ENCODE assay signal across 29 cellular contexts in the genomic region with DNA sequence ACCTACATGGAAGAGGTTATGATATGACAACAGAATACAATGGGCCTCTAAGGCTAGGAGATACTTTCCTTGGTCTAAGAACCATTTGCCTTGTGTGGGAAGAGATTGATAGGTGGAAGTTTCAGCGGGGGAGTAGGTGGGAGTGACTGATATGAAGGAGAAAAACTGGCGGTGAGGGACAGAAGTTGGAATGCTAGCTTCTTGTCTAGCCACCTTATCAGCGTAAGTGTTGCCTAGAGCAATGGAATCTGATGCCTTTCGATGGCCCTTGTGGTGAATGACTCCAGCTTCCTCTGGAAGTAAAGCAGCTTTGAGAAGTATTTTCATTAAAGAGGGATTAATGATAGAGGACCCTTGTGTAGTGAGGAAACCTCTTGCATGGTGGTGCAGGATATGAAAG.
"Had no signal": no experiment of that assay in that cellular context is flagged by ENCODE, and none has a peak within 500 bp of the region (broad histone marks: within the 10 kb centered on the region; RNA-seq: fewer than 3 reads in every experiment).

No MANE protein-coding gene starts in this region.

- H3K27ac Mint-ChIP-seq: activated CD4-positive, alpha-beta memory T cell treated with anti-CD3 and anti-CD28 coated beads, Interleukin-2, amount 10 ng/mL, durations not matched to agents 7 days and 5 days; activated CD4-positive, alpha-beta T cell treated with anti-CD3 and anti-CD28 coated beads, Interleukin-2, amount 10 ng/mL, durations not matched to agents 7 days and 5 days; activated naive CD8-positive, alpha-beta T cell; activated T-cell treated with anti-CD3 and anti-CD28 coated beads, Interleukin-2, amount 50 U/mL, for 24 hours; activated T-cell treated with anti-CD3 and anti-CD28 coated beads, Interleukin-2, amount 50 U/mL, for 72 hours; dendritic cell treated with granulocyte-macrophage colony-stimulating factor and Interleukin-4, amounts not matched to agents 40 ng/mL and 50 ng/mL, for 4 days; effector memory CD8-positive, alpha-beta T cell; WTC11 had no signal

- H3K27me3 ChIP-seq: brain microvascular endothelial cell, esophagus muscularis mucosa, foreskin keratinocyte, gastrocnemius medialis, heart left ventricle had no signal

- H3K4me1 ChIP-seq: esophagus muscularis mucosa, foreskin keratinocyte, gastrocnemius medialis, heart left ventricle had no signal

- H3K36me3 ChIP-seq: brain microvascular endothelial cell, esophagus muscularis mucosa, gastrocnemius medialis, heart left ventricle had no signal

- H3K9me3 ChIP-seq: esophagus muscularis mucosa, gastrocnemius medialis, heart left ventricle had no signal

- DNase-seq: activated CD4-positive, alpha-beta memory T cell treated with anti-CD3 and anti-CD28 coated beads, Interleukin-2, amount 10 ng/mL, durations not matched to agents 7 days and 5 days; activated CD4-positive, alpha-beta T cell treated with anti-CD3 and anti-CD28 coated beads for 1 hour; activated CD4-positive, alpha-beta T cell treated with anti-CD3 and anti-CD28 coated beads for 4 hours; activated CD4-positive, alpha-beta T cell treated with anti-CD3 and anti-CD28 coated beads, Interleukin-2, amount 10 ng/mL, durations not matched to agents 7 days and 5 days; activated CD4-positive, alpha-beta T cell treated with anti-CD3 and anti-CD28 coated beads, Interleukin-2, amount 50 U/mL, for 4 hours; activated CD8-positive, alpha-beta memory T cell treated with anti-CD3 and anti-CD28 coated beads, Interleukin-2, amount 50 U/mL, for 48 hours; activated gamma-delta T cell treated with Interleukin-2 at 50 U/mL for 16 hours; activated naive CD4-positive, alpha-beta T cell treated with anti-CD3 and anti-CD28 coated beads, Interleukin-2, amount 50 U/mL, for 16 hours; activated naive CD4-positive, alpha-beta T cell treated with Interleukin-2 at 50 U/mL for 16 hours; activated T-cell treated with anti-CD3 and anti-CD28 coated beads for 4 hours; activated T-cell treated with anti-CD3 and anti-CD28 coated beads, Interleukin-2, amount 50 U/mL, for 24 hours; activated T-cell treated with anti-CD3 and anti-CD28 coated beads, Interleukin-2, amount 50 U/mL, for 72 hours; amniotic stem cell; anterior cingulate cortex; brain microvascular endothelial cell; effector CD4-positive, alpha-beta T cell; effector memory CD8-positive, alpha-beta T cell; erythroblast; foreskin keratinocyte; gastrocnemius medialis; glutamatergic neuron; heart left ventricle; T-helper 2 cell had no signal

- H3K4me3 ChIP-seq: coronary artery, esophagus muscularis mucosa, gastrocnemius medialis, heart left ventricle had no signal

- H3K27me3 Mint-ChIP-seq: activated CD4-positive, alpha-beta memory T cell treated with anti-CD3 and anti-CD28 coated beads, Interleukin-2, amount 10 ng/mL, durations not matched to agents 7 days and 5 days; activated CD4-positive, alpha-beta T cell treated with anti-CD3 and anti-CD28 coated beads, Interleukin-2, amount 10 ng/mL, durations not matched to agents 7 days and 5 days; activated naive CD8-positive, alpha-beta T cell; activated T-cell treated with anti-CD3 and anti-CD28 coated beads, Interleukin-2, amount 50 U/mL, for 24 hours; central memory CD8-positive, alpha-beta T cell; dendritic cell treated with granulocyte-macrophage colony-stimulating factor and Interleukin-4, amounts not matched to agents 40 ng/mL and 50 ng/mL, for 4 days; effector memory CD8-positive, alpha-beta T cell had no signal

- H3K4me1 Mint-ChIP-seq: activated CD4-positive, alpha-beta memory T cell treated with anti-CD3 and anti-CD28 coated beads, Interleukin-2, amount 10 ng/mL, durations not matched to agents 7 days and 5 days; activated CD4-positive, alpha-beta T cell treated with anti-CD3 and anti-CD28 coated beads, Interleukin-2, amount 10 ng/mL, durations not matched to agents 7 days and 5 days; central memory CD8-positive, alpha-beta T cell had no signal

- H3K4me3 Mint-ChIP-seq: activated CD4-positive, alpha-beta memory T cell treated with anti-CD3 and anti-CD28 coated beads, Interleukin-2, amount 10 ng/mL, durations not matched to agents 7 days and 5 days; activated CD4-positive, alpha-beta T cell treated with anti-CD3 and anti-CD28 coated beads, Interleukin-2, amount 10 ng/mL, durations not matched to agents 7 days and 5 days; activated naive CD8-positive, alpha-beta T cell; activated T-cell treated with anti-CD3 and anti-CD28 coated beads, Interleukin-2, amount 50 U/mL, for 24 hours; activated T-cell treated with anti-CD3 and anti-CD28 coated beads, Interleukin-2, amount 50 U/mL, for 72 hours; central memory CD8-positive, alpha-beta T cell; dendritic cell treated with granulocyte-macrophage colony-stimulating factor and Interleukin-4, amounts not matched to agents 40 ng/mL and 50 ng/mL, for 4 days; effector memory CD8-positive, alpha-beta T cell; WTC11 had no signal

- H3K36me3 Mint-ChIP-seq: activated naive CD8-positive, alpha-beta T cell had no signal
